8 cellular contexts compared by ENCODE assay signal in the genomic region with DNA sequence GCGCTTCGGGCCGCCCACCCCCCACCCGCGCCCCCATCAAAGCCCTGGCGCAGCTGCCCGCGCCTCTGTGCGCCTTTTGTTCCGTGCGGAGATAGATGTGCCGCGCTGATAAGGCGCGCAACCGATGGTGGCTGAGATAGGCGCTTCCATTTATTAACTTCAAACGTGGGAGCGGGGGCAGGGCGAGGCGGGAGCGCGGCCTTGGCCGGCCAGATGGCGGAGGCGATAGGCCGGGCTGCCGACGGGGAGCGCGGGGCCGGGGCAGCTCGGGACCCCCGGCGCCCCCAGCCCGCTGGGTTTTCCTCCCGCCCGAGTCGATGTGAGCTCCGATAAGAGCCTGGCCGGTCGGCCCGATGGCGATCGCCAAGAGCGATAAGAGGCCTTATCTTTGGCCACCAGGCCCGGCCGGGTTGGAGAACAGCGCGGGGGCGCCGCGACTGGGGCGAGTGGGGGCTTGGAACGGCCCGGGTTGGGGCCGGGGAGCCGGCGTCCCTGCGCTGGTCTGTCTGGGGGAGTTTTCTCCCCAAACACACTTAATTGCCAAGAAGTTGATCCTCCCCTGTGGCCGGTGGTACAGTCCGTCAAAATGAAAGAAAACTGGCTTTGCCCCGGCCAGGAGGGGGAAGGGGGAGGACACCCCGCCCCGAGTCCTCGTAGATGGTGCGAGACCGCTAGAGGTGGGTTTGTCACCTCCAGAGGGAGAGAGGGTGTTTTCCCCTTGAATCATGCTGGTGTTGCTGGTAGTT. TPM values are rescaled to one million over a fixed set of nuclear protein-coding genes. Genes with fewer than 3 reads are reported as not detected.
DNase-seq lines count a peak whose midpoint lies in the region; ATAC-seq and TF ChIP-seq lines count a peak whose summit lies in the region.

No MANE protein-coding gene starts in this region.

- intact Hi-C loops in ascending aorta (cut with DNase I), result no loop called here
- intact Hi-C loops in left colon (cut with DNase I, micrococcal nuclease), result no loop called here

- no peaks in the 10 kb centered on the region for H3K27me3 ChIP-seq in ascending aorta

- CTCF ChIA-PET in HEK293 (lab: Yijun Ruan, JAX), result interaction anchor here (0.6 kb wide), 2 partner anchors 82 to 711 kb away, joined by 3 read pairs; no protein-coding TSS in a partner anchor

- DNase-seq in EL, result peak; percentile 61
- DNase-seq in T follicular helper cell (ENCODE audit: low read depth), result peak; percentile 52
- no peak for DNase-seq in ascending aorta (ENCODE audit: low spot score in 2 of 2)
- DNase-seq in left colon, result peak; percentile 53 to 75
- DNase-seq in stimulated activated CD4-positive, alpha-beta T cell treated with anti-CD3 and anti-CD28 coated beads, TNF-alpha, amount 100 ng/mL, for 24 hours (ENCODE audit: low read depth in 3 of 3), result peak; percentile 59 to 83 (median 64)
- no peak for DNase-seq in cortex of kidney (lab: John Stamatoyannopoulos, UW)

- TF ChIP-seq CTCF in HEK293 (tag by site-specific recombination; IDR thresholded peaks at IDR 0.05), result no peak
- TF ChIP-seq CTCF in ascending aorta (IDR thresholded peaks at IDR 0.05), result no peak

- H3K4me3 ChIP-seq in HEK293 (ENCODE audit: low read depth, low read length), result peak overlapping the region; percentile 52
- H3K4me3 ChIP-seq in ascending aorta, result peak overlapping the region; percentile 75 to 84

- no peaks in the 10 kb centered on the region for H3K9me3 ChIP-seq in HEK293 (ENCODE audit: control insufficient read depth, insufficient read depth, low read depth, low read length)
- H3K9me3 ChIP-seq in ascending aorta, result no peaks in the 10 kb centered on the region

- H3K36me3 ChIP-seq in HEK293 (ENCODE audit: control insufficient read depth in 2 of 2, insufficient read depth in 1 of 2, low read length in 2 of 2) (peaks cover 0 to 4% of the 10 kb centered on the region in 2 experiments; a peak in 1 of 3 replicates), ascending aorta (no peaks in the 10 kb centered on the region)

- POLR2A ChIA-PET in HEK293 (lab: Yijun Ruan, JAX), result interaction anchor here (1.5 kb wide), 1 partner anchor 49 kb away, joined by 3 read pairs; no protein-coding TSS in a partner anchor

- peak; percentile 13 for ATAC-seq in left colon
- ATAC-seq in GM18517 (IDR thresholded peaks at IDR 0.05; ENCODE audit: unreplicated experiment), result no peak

- H3K4me1 ChIP-seq in HEK293 (ENCODE audit: control insufficient read depth, insufficient read depth, low read length) (peaks cover 5% of the 10 kb centered on the region; the same call in 1 of the 2 replicates), ascending aorta (peaks cover 7 to 24% of the 10 kb centered on the region in 2 donors)

- H3K27ac ChIP-seq in HEK293 (ENCODE audit: extremely low read depth, low read depth, low read length) (peak overlapping the region; percentile 40; the same call in 1 of the 2 replicates), ascending aorta (peak overlapping the region; percentile 24 to 42)

TF ChIP-seq in HEK293, 187 proteins besides CTCF, POLR2A, EP300 and RAD21 (continues in another document):
- TF ChIP-seq ZNF707 (tag by site-specific recombination; IDR thresholded peaks at IDR 0.05) (no peak), ZNF19 (tag by site-specific recombination; IDR thresholded peaks at IDR 0.05; ENCODE audit: low read depth) (no peak), ZNF398 (tag by site-specific recombination; IDR thresholded peaks at IDR 0.05) (peak; percentile 85), FEZF1 (tag by site-specific recombination; IDR thresholded peaks at IDR 0.05) (no peak), KLF1 (tag by site-specific recombination; IDR thresholded peaks at IDR 0.05) (peak; percentile 55), ZBTB20 (tag by site-specific recombination; IDR thresholded peaks at IDR 0.05) (peak; percentile 8; the same call in 1 of the 2 replicates), SP7 (tag by site-specific recombination; IDR thresholded peaks at IDR 0.05) (peak; percentile 13; the same call in 1 of the 2 replicates), HOXC10 (CRISPR knock-in tag; IDR thresholded peaks at IDR 0.05) (no peak), PRDM10 (tag by site-specific recombination; IDR thresholded peaks at IDR 0.05) (peak; percentile 97), KLF16 (tag by site-specific recombination; IDR thresholded peaks at IDR 0.05) (peak; percentile 30; the same call in 1 of the 2 replicates), ZFHX2 (tag by site-specific recombination; conservative IDR thresholded peaks at IDR 0.05) (peak; percentile 77), TCF7L2 (IDR thresholded peaks at IDR 0.05; ENCODE audit: borderline replicate concordance, low read depth, low read length) (peak; percentile 66; the same call in 1 of the 2 replicates), ZNF341 (tag by site-specific recombination; IDR thresholded peaks at IDR 0.05; ENCODE audit: low read depth) (peak; percentile 38), GLIS2 (tag by site-specific recombination; IDR thresholded peaks at IDR 0.05) (peak; percentile 14; the same call in 1 of the 2 replicates), ZNF26 (tag by site-specific recombination; IDR thresholded peaks at IDR 0.05) (no peak), PATZ1 (tag by site-specific recombination; IDR thresholded peaks at IDR 0.05) (peak; percentile 11; the same call in 1 of the 2 replicates), ZNF623 (tag by site-specific recombination; IDR thresholded peaks at IDR 0.05) (no peak), ZNF768 (tag by site-specific recombination; IDR thresholded peaks at IDR 0.05) (0 out of 2 replicates have a peak, but pooled peaks have one; percentile 15)

RNA-seq across cellular contexts. Expression of gene ZFPM1, which starts 2.7 kb away (rescaled TPM):
- total RNA-seq in ascending aorta (5.5 TPM), left colon (10 to 100 TPM in 1 of 2 donors, 1 to 10 TPM in 1; 8.0 to 11.3 TPM)

Comparison
In these comparisons a context has a peak if more than half of its experiments do, and no peak if none do; other contexts are left out.
1. DNase-seq: peak in EL (single experiment), T follicular helper cell (single experiment), left colon (2 of 2) and stimulated activated CD4-positive, alpha-beta T cell treated with anti-CD3 and anti-CD28 coated beads, TNF-alpha, amount 100 ng/mL, for 24 hours (3 of 3); none in ascending aorta (0 of 2) and cortex of kidney (single experiment).